Comparison of ENCODE assay signal across 19 cellular contexts in genomic region chr3:112598731-112599130, GRCh38. TPM values are rescaled to one million over a fixed set of nuclear protein-coding genes. Genes with fewer than 3 reads are reported as not detected.
DNase-seq lines count a peak whose midpoint lies in the region; ATAC-seq and TF ChIP-seq lines count a peak whose summit lies in the region.
"Had no signal": no experiment of that assay in that cellular context is flagged by ENCODE, and none has a peak within 500 bp of the region (broad histone marks: within the 10 kb centered on the region; RNA-seq: fewer than 3 reads in every experiment).

No MANE protein-coding gene starts in this region.

- DNase-seq in AG10803 (ENCODE audit: low read depth) = peak; percentile 64
- no peak for DNase-seq in HFFc6
- DNase-seq in astrocyte of the cerebellum (ENCODE audit: low read depth) = peak; percentile 9
- peak; percentile 53 for DNase-seq in myocyte (ENCODE audit: low read depth)
- DNase-seq in activated CD4-positive, alpha-beta T cell treated with anti-CD3 and anti-CD28 coated beads, Interleukin-2, amount 50 U/mL, for 1 hour = no peak
- DNase-seq in activated T-cell treated with anti-CD3 and anti-CD28 coated beads for 4 hours = no peak
- DNase-seq in GM20000 (ENCODE audit: low spot score) = no peak
- DNase-seq: Calu3; CD8-positive, alpha-beta T cell; DMS79 treated with DMSO at 0.1 percent for 48 hours; GOT3; H7 had no signal

- ATAC-seq in HG02938 (IDR thresholded peaks at IDR 0.05; ENCODE audit: unreplicated experiment) = no peak
- ATAC-seq: A549; CD8-positive, alpha-beta T cell; HCT116; HepG2 had no signal

- H3K27ac Mint-ChIP-seq in HFFc6 = 0 out of 2 replicates have a peak overlapping the region, but pooled peaks have one; percentile 14
- H3K27ac Mint-ChIP-seq: B cell; CD8-positive, alpha-beta T cell; IgD-negative memory B cell had no signal

- peaks cover 13% of the 10 kb centered on the region for H3K4me1 Mint-ChIP-seq in HFFc6 (ENCODE audit: low read depth)

- no peaks in the 10 kb centered on the region for H3K27me3 Mint-ChIP-seq in HFFc6 (ENCODE audit: insufficient read depth)
- H3K27me3 Mint-ChIP-seq: B cell, IgD-negative memory B cell had no signal

- in situ Hi-C loops in astrocyte of the cerebellum (cut with HindIII; ENCODE audit: low sequenced_read_pairs) = no loop called here

- H3K9me3 Mint-ChIP-seq in HFFc6 = no peaks in the 10 kb centered on the region
- H3K9me3 Mint-ChIP-seq: CD8-positive, alpha-beta T cell; IgD-negative memory B cell had no signal

- H3K36me3 Mint-ChIP-seq in HFFc6 (ENCODE audit: low read depth) = peaks cover 19% of the 10 kb centered on the region

- no peak overlapping the region for H3K4me3 Mint-ChIP-seq in HFFc6
- H3K4me3 Mint-ChIP-seq: B cell; CD8-positive, alpha-beta T cell; IgD-negative memory B cell had no signal

- H3K4me3 ChIP-seq in AG10803 (ENCODE audit: low read length) (no peak overlapping the region), astrocyte of the cerebellum (ENCODE audit: low read depth, low read length) (no peak overlapping the region)
- H3K4me3 ChIP-seq: A549; BLaER1 treated with 17β-estradiol and CSF1 and Interleukin-3, amounts not matched to agents 10 nM and 100 nM had no signal

- TF ChIP-seq CTCF in AG10803 (conservative IDR thresholded peaks at IDR 0.05; ENCODE audit: low read length) = no peak
- TF ChIP-seq CTCF in HFFc6 (IDR thresholded peaks at IDR 0.05) = no peak
- no peak for TF ChIP-seq CTCF in astrocyte of the cerebellum (IDR thresholded peaks at IDR 0.05; ENCODE audit: low read depth, low read length, missing control alignments)
- TF ChIP-seq CTCF in GM20000 (IDR thresholded peaks at IDR 0.05; ENCODE audit: extremely low read depth, missing control alignments) = no peak

RNA-seq across cellular contexts. Expression of gene SLC35A5, which starts 36.9 kb away (rescaled TPM):
- total RNA-seq in HFFc6 (2021; fragmentation: NEBNext Ultra II Directional; extraction: Animal tissue kit (Norgen Biotek cat#: 25700)) = 10 to 100 TPM; 29.2 to 37.3 (median 35.0) TPM
- total RNA-seq in myocyte = 32.8 and 47.1 TPM in 2 replicates
- 17.8 TPM for polyA plus RNA-seq in myocyte (2012)

RNA-seq across cellular contexts. Expression of gene ATG3, which starts 37.0 kb away (rescaled TPM):
- total RNA-seq in HFFc6 (2021; fragmentation: NEBNext Ultra II Directional; extraction: Animal tissue kit (Norgen Biotek cat#: 25700)) = 10 to 100 TPM; 61.8 to 75.9 (median 71.5) TPM
- total RNA-seq in myocyte = 47.8 and 51.0 TPM in 2 replicates
- polyA plus RNA-seq in myocyte (2012) = 37.9 TPM

RNA-seq across cellular contexts. Expression of gene CCDC80, which starts 42.2 kb away (rescaled TPM):
- total RNA-seq in HFFc6 (2021; fragmentation: NEBNext Ultra II Directional; extraction: Animal tissue kit (Norgen Biotek cat#: 25700)) = 100 to 1,000 TPM; 326 to 388 (median 358) TPM
- 57.4 and 77.2 TPM in 2 replicates for total RNA-seq in myocyte
- polyA plus RNA-seq in myocyte (2012) = 508 TPM
- total RNA-seq: B cell; CD8-positive, alpha-beta T cell; HepG2 had no signal
- polyA plus RNA-seq: HepG2 had no signal

Comparison
In these comparisons a context has a peak if more than half of its experiments do, and no peak if none do; other contexts are left out.
1. DNase-seq: peak in AG10803 (single experiment), astrocyte of the cerebellum (single experiment) and myocyte (single experiment); none in HFFc6 (single experiment), activated CD4-positive, alpha-beta T cell treated with anti-CD3 and anti-CD28 coated beads, Interleukin-2, amount 50 U/mL, for 1 hour (single experiment), activated T-cell treated with anti-CD3 and anti-CD28 coated beads for 4 hours (single experiment) and GM20000 (single experiment).